ENCODE assay signal across 9 cellular contexts in genomic region chr22:29307658-29308147, GRCh38. TPM values are rescaled to one million over a fixed set of nuclear protein-coding genes. Genes with fewer than 3 reads are reported as not detected.
DNase-seq lines count a peak whose midpoint lies in the region; ATAC-seq, FAIRE-seq and TF ChIP-seq lines count a peak whose summit lies in the region.
"Had no signal": no experiment of that assay in that cellular context is flagged by ENCODE, and none has a peak within 500 bp of the region (broad histone marks: within the 10 kb centered on the region; RNA-seq: fewer than 3 reads in every experiment).

No MANE protein-coding gene starts in this region.

- H3K9me3 Mint-ChIP-seq in CD14-positive monocyte: peaks cover 0 to 5% (median under 1%) of the 10 kb centered on the region in 7 donors

- H3K27me3 ChIP-seq in NT2/D1 (ENCODE audit: insufficient read depth, insufficient read length) (no peaks in the 10 kb centered on the region), neuron (ENCODE audit: insufficient read depth, low read length) (no peaks in the 10 kb centered on the region)

- H3K36me3 ChIP-seq in NT2/D1 (ENCODE audit: insufficient read depth, insufficient read length, low read length): peaks cover 23% of the 10 kb centered on the region
- no peaks in the 10 kb centered on the region for H3K36me3 ChIP-seq in neuron (ENCODE audit: insufficient read depth, low read length)

- H3K4me3 ChIP-seq in NT2/D1 (ENCODE audit: insufficient read length, low read depth) (peak overlapping the region; percentile 58), neuron (ENCODE audit: low read length) (peak overlapping the region; percentile 66)

- no peak for ATAC-seq in GM18909 (IDR thresholded peaks at IDR 0.05; ENCODE audit: poor library complexity, unreplicated experiment)

- FAIRE-seq in HTR-8/SVneo (lab: Jason Lieb, UNC): no peak

- peak overlapping the region in 6 of 7 donors; percentile 37 to 87 (median 78) for H3K27ac Mint-ChIP-seq in CD14-positive monocyte

- H2AFZ ChIP-seq in neuron (ENCODE audit: low read depth, low read length): no peak overlapping the region

- intact Hi-C loops in CD14-positive monocyte (cut with micrococcal nuclease): loop anchor here in 1 of 2 donors (5.0 kb wide), 1 partner anchor 35 kb away; no protein-coding TSS in a partner anchor

- peaks cover 2 to 14% of the 10 kb centered on the region in 2 donors for H3K36me3 Mint-ChIP-seq in CD14-positive monocyte

- no peak for TF ChIP-seq CTCF in CD14-positive monocyte (IDR thresholded peaks at IDR 0.05)

- H3K9me3 ChIP-seq in NT2/D1 (ENCODE audit: insufficient read depth, low read length): no peaks in the 10 kb centered on the region
- H3K9me3 ChIP-seq in neuron (ENCODE audit: low read length): no peaks in the 10 kb centered on the region

- peak overlapping the region; percentile 85 to 92 for H3K4me3 Mint-ChIP-seq in CD14-positive monocyte

- H3K27ac ChIP-seq in epithelial cell of prostate: peak overlapping the region; percentile 42

- peak overlapping the region; percentile 72 for H3K9ac ChIP-seq in NT2/D1 (ENCODE audit: insufficient read length, low read depth)

- H3K4me1 ChIP-seq in NT2/D1 (ENCODE audit: insufficient read depth, insufficient read length) (peaks cover 25% of the 10 kb centered on the region), neuron (ENCODE audit: insufficient read depth, low read length) (peaks cover 32% of the 10 kb centered on the region)

- peaks cover 25 to 51% (median 38%) of the 10 kb centered on the region in 3 donors for H3K27me3 Mint-ChIP-seq in CD14-positive monocyte (ENCODE audit: low read depth in 3 of 3)

- H3K4me1 Mint-ChIP-seq in CD14-positive monocyte: peaks cover 59% of the 10 kb centered on the region

- DNase-seq in CD14-positive monocyte (ENCODE audit: low spot score) (no peak), NT2/D1 (ENCODE audit: low read depth, low spot score) (no peak), epithelial cell of prostate (ENCODE audit: low read depth, low spot score) (no peak), amygdala (lab: John Stamatoyannopoulos, UW) (no peak), HTR-8/SVneo (ENCODE audit: insufficient read length, low spot score) (no peak), NCI-H2107 (lab: John Stamatoyannopoulos, UW) (no peak)
- DNase-seq: NCI-H524 had no signal

RNA-seq across cellular contexts. Expression of gene GAS2L1, which starts 1.3 kb away (rescaled TPM):
- polyA plus RNA-seq in CD14-positive monocyte: 10 to 100 TPM; 14.9 to 15.7 TPM

RNA-seq across cellular contexts. Expression of gene RASL10A, which starts 7.8 kb away (rescaled TPM):
- polyA plus RNA-seq in CD14-positive monocyte: under 1 TPM; 0.35 to 0.50 TPM

RNA-seq across cellular contexts. Expression of gene EWSR1, which starts 39.6 kb away (rescaled TPM):
- 100 to 1,000 TPM in 1 of 2 donors, 10 to 100 TPM in 1; 81.2 to 136 TPM for polyA plus RNA-seq in CD14-positive monocyte

RNA-seq across cellular contexts. Expression of gene RHBDD3, which starts 39.9 kb away (rescaled TPM):
- polyA plus RNA-seq in CD14-positive monocyte: 1 to 10 TPM; 4.0 to 4.8 TPM
